Comparison of ENCODE assay signal across 7 cellular contexts in genomic region chr2:20649586-20650375, GRCh38. TPM values are rescaled to one million over a fixed set of nuclear protein-coding genes. Genes with fewer than 3 reads are reported as not detected.
DNase-seq lines count a peak whose midpoint lies in the region; ATAC-seq, FAIRE-seq and TF ChIP-seq lines count a peak whose summit lies in the region.

No MANE protein-coding gene starts in this region.

- H3K79me2 ChIP-seq in astrocyte (ENCODE audit: insufficient read depth, low read length), result peaks cover 16% of the 10 kb centered on the region

- H3K4me3 Mint-ChIP-seq in astrocyte (ENCODE audit: unreplicated experiment), result peak overlapping the region; percentile 93

- H3K9ac ChIP-seq in HUES6 (ENCODE audit: low read length), result no peak overlapping the region
- H3K9ac ChIP-seq in astrocyte (ENCODE audit: low read length), result peak overlapping the region; percentile 90

- H3K27ac ChIP-seq in HUES6 (ENCODE audit: low read depth, low read length) (no peak overlapping the region), astrocyte (ENCODE audit: low read depth, low read length) (no peak overlapping the region), substantia nigra (ENCODE audit: low read depth, low read length, poor library complexity, severe bottlenecking) (peak overlapping the region; percentile 92)

- FAIRE-seq in astrocyte (lab: Jason Lieb, UNC), result no peak

- H3K4me1 ChIP-seq in HUES6 (ENCODE audit: control insufficient read depth, insufficient read depth, low read length) (peaks cover 17% of the 10 kb centered on the region), astrocyte (ENCODE audit: insufficient read depth, low read length) (peaks cover 13% of the 10 kb centered on the region)

- H3K27me3 ChIP-seq in HUES6 (ENCODE audit: control insufficient read depth, insufficient read depth, low read length) (0 out of 2 replicates have a peak, but pooled peaks cover 2% of the 10 kb centered on the region), astrocyte (ENCODE audit: insufficient read depth, low read length) (peaks cover 7% of the 10 kb centered on the region), kidney epithelial cell (ENCODE audit: control insufficient read depth, insufficient read depth, low read length) (no peaks in the 10 kb centered on the region)

- H3K36me3 Mint-ChIP-seq in astrocyte (ENCODE audit: low read depth, unreplicated experiment), result peaks cover 4% of the 10 kb centered on the region

- TF ChIP-seq CTCF in astrocyte (IDR thresholded peaks at IDR 0.05; ENCODE audit: insufficient read depth, low read depth, low read length), result no peak
- no peak for TF ChIP-seq CTCF in kidney epithelial cell (IDR thresholded peaks at IDR 0.05; ENCODE audit: insufficient read depth, low read length, poor library complexity, severe bottlenecking)

- H3K4me1 Mint-ChIP-seq in astrocyte (ENCODE audit: low read depth, unreplicated experiment), result peaks cover 26% of the 10 kb centered on the region

- H3K9me3 Mint-ChIP-seq in astrocyte (ENCODE audit: unreplicated experiment), result no peaks in the 10 kb centered on the region

- 0 out of 2 replicates have a peak, but pooled peaks cover under 1% of the 10 kb centered on the region for H3K36me3 ChIP-seq in HUES6 (ENCODE audit: control insufficient read depth, insufficient read depth, low read length)
- no peaks in the 10 kb centered on the region for H3K36me3 ChIP-seq in astrocyte (ENCODE audit: insufficient read depth, low read length)
- no peaks in the 10 kb centered on the region for H3K36me3 ChIP-seq in kidney epithelial cell (ENCODE audit: control insufficient read depth, insufficient read depth, low read length)

- H3K4me2 ChIP-seq in astrocyte (ENCODE audit: low read length), result peak overlapping the region; percentile 92

- no peak for ATAC-seq in GM21529 (IDR thresholded peaks at IDR 0.05; ENCODE audit: unreplicated experiment)

- H4K20me1 ChIP-seq in astrocyte (ENCODE audit: insufficient read depth, low read length), result no peaks in the 10 kb centered on the region

- DNase-seq in astrocyte (ENCODE audit: low read depth), result no peak
- no peak for DNase-seq in kidney epithelial cell (ENCODE audit: low read depth)
- no peak for DNase-seq in substantia nigra (lab: John Stamatoyannopoulos, UW)
- no peak for DNase-seq in stimulated activated CD4-positive, alpha-beta T cell treated with anti-CD3 and anti-CD28 coated beads, Interleukin-4, amount 100 ng/mL, for 1 hour
- no peak for DNase-seq in hippocampal formation (lab: John Stamatoyannopoulos, UW)

- H3K4me3 ChIP-seq in HUES6 (ENCODE audit: low read depth, low read length) (peak overlapping the region; percentile 81), astrocyte (ENCODE audit: insufficient read depth, low read depth, low read length) (peak overlapping the region; percentile 81), kidney epithelial cell (ENCODE audit: low read depth, low read length) (peak overlapping the region; percentile 76)

- H3K27ac Mint-ChIP-seq in astrocyte (ENCODE audit: unreplicated experiment), result peak overlapping the region; percentile 53

- no peak overlapping the region for H2AFZ ChIP-seq in astrocyte (ENCODE audit: low read depth, low read length)

- no peaks in the 10 kb centered on the region for H3K27me3 Mint-ChIP-seq in astrocyte (ENCODE audit: low read depth, unreplicated experiment)

- H3K9me3 ChIP-seq in HUES6 (ENCODE audit: control insufficient read depth, insufficient read depth, low read depth, low read length), result no peaks in the 10 kb centered on the region
- no peaks in the 10 kb centered on the region for H3K9me3 ChIP-seq in astrocyte (ENCODE audit: insufficient read depth, low read depth, low read length)

RNA-seq across cellular contexts. Expression of gene HS1BP3, which starts 1.1 kb away (rescaled TPM):
- 20.7 and 21.0 TPM in 2 replicates for total RNA-seq in astrocyte
- total RNA-seq in kidney epithelial cell, result 41.7 and 42.4 TPM in 2 replicates

RNA-seq across cellular contexts. Expression of gene GDF7, which starts 17.2 kb away (rescaled TPM):
- total RNA-seq in astrocyte, result 0.91 and 1.9 TPM in 2 replicates
- 0.04 and 0.07 TPM in 2 replicates for total RNA-seq in kidney epithelial cell
